Comparison of ENCODE assay signal across 9 cellular contexts in the genomic region with DNA sequence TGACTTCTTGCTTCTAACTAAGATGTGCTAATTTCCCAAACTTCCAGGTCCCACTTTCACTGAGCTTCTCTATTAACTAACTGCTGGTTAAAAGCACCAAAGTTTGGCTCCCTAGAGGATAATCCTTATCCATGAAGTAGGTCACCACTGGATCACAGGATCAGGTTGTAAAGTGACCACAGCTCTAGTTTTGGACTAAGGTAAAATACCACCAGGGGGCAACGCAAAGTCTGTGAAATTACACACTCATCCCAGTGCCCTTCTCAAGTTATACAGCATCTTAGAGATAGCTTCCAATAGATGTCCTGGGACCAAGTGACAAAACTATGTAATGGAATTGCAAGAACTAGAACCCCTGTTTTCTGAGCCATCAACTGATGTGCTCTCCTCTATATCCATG.
DNase-seq lines count a peak whose midpoint lies in the region; ATAC-seq and TF ChIP-seq lines count a peak whose summit lies in the region.
"Had no signal": no experiment of that assay in that cellular context is flagged by ENCODE, and none has a peak within 500 bp of the region (broad histone marks: within the 10 kb centered on the region; RNA-seq: fewer than 3 reads in every experiment).

No MANE protein-coding gene starts in this region.

- no peak overlapping the region for H3K27ac ChIP-seq in left lung

- H3K36me3 Mint-ChIP-seq in activated T-helper 2 cell treated with anti-CD3 and anti-CD28 coated beads, Interferon-gamma antibody, Interleukin-2, Interleukin-4, amounts not matched to agents 10 μg/mL and 5 μg/mL and 100 μg/mL, durations not matched to agents 14 hours and 24 hours and 36 hours (ENCODE audit: low read depth): peaks cover 26% of the 10 kb centered on the region

- H3K36me3 ChIP-seq in left lung: no peaks in the 10 kb centered on the region

- H3K27me3 Mint-ChIP-seq in activated T-helper 2 cell treated with anti-CD3 and anti-CD28 coated beads, Interferon-gamma antibody, Interleukin-2, Interleukin-4, amounts not matched to agents 10 μg/mL and 5 μg/mL and 100 μg/mL, durations not matched to agents 14 hours and 24 hours and 36 hours (ENCODE audit: low read depth): no peaks in the 10 kb centered on the region

- intact Hi-C loops in left lung (cut with DNase I): no loop called here
- intact Hi-C loops in activated T-helper 2 cell treated with anti-CD3 and anti-CD28 coated beads, Interferon-gamma antibody, Interleukin-2, Interleukin-4, amounts not matched to agents 10 μg/mL and 5 μg/mL and 100 μg/mL, durations not matched to agents 14 hours and 24 hours and 36 hours (cut with micrococcal nuclease): loop anchor here (5.0 kb wide), 1 partner anchor 55 kb away; no protein-coding TSS in a partner anchor

- no peak overlapping the region for H3K4me3 ChIP-seq in left lung

- peaks cover 4% of the 10 kb centered on the region for H3K9me3 Mint-ChIP-seq in activated T-helper 2 cell treated with anti-CD3 and anti-CD28 coated beads, Interferon-gamma antibody, Interleukin-2, Interleukin-4, amounts not matched to agents 10 μg/mL and 5 μg/mL and 100 μg/mL, durations not matched to agents 14 hours and 24 hours and 36 hours

- no peak for TF ChIP-seq CTCF in left lung (IDR thresholded peaks at IDR 0.05)

- no peaks in the 10 kb centered on the region for H3K9me3 ChIP-seq in left lung

- H3K4me3 Mint-ChIP-seq in activated T-helper 2 cell treated with anti-CD3 and anti-CD28 coated beads, Interferon-gamma antibody, Interleukin-2, Interleukin-4, amounts not matched to agents 10 μg/mL and 5 μg/mL and 100 μg/mL, durations not matched to agents 14 hours and 24 hours and 36 hours (ENCODE audit: low read depth): no peak overlapping the region

- peaks cover 0 to 2% of the 10 kb centered on the region in 2 donors for H3K4me1 ChIP-seq in left lung

- no peak overlapping the region for H3K27ac Mint-ChIP-seq in activated T-helper 2 cell treated with anti-CD3 and anti-CD28 coated beads, Interferon-gamma antibody, Interleukin-2, Interleukin-4, amounts not matched to agents 10 μg/mL and 5 μg/mL and 100 μg/mL, durations not matched to agents 14 hours and 24 hours and 36 hours

- no peaks in the 10 kb centered on the region for H3K27me3 ChIP-seq in left lung

- peak; percentile 0 for DNase-seq in COLO668 (lab: John Stamatoyannopoulos, UW; ENCODE audit: unreplicated experiment)
- peak; percentile 51 for DNase-seq in HCEC 1CT
- peak; percentile 51 for DNase-seq in amniotic stem cell (lab: John Stamatoyannopoulos, UW)
- DNase-seq in left lung: no peak
- no peak for DNase-seq in activated T-helper 2 cell treated with anti-CD3 and anti-CD28 coated beads, Interferon-gamma antibody, Interleukin-2, Interleukin-4, amounts not matched to agents 10 μg/mL and 5 μg/mL and 100 μg/mL, durations not matched to agents 14 hours and 24 hours and 36 hours (ENCODE audit: low spot score)
- no peak for DNase-seq in mucosa of gallbladder (ENCODE audit: low spot score)
- DNase-seq: effector memory CD4-positive, alpha-beta T cell had no signal

- ATAC-seq in left lung: peak; percentile 58
- ATAC-seq in GM19452 (IDR thresholded peaks at IDR 0.05; ENCODE audit: unreplicated experiment): no peak
- no peak for ATAC-seq in HG03460 (IDR thresholded peaks at IDR 0.05; ENCODE audit: unreplicated experiment)

- H3K4me1 Mint-ChIP-seq in activated T-helper 2 cell treated with anti-CD3 and anti-CD28 coated beads, Interferon-gamma antibody, Interleukin-2, Interleukin-4, amounts not matched to agents 10 μg/mL and 5 μg/mL and 100 μg/mL, durations not matched to agents 14 hours and 24 hours and 36 hours (ENCODE audit: low read depth): peaks cover 17% of the 10 kb centered on the region

Comparison
In these comparisons a context has a peak if more than half of its experiments do, and no peak if none do; other contexts are left out.
1. DNase-seq: peak in COLO668 (single experiment), HCEC 1CT (single experiment) and amniotic stem cell (single experiment); none in left lung (0 of 2), activated T-helper 2 cell treated with anti-CD3 and anti-CD28 coated beads, Interferon-gamma antibody, Interleukin-2, Interleukin-4, amounts not matched to agents 10 μg/mL and 5 μg/mL and 100 μg/mL, durations not matched to agents 14 hours and 24 hours and 36 hours (single experiment) and mucosa of gallbladder (single experiment).